8 cellular contexts compared by ENCODE assay signal in the genomic region with DNA sequence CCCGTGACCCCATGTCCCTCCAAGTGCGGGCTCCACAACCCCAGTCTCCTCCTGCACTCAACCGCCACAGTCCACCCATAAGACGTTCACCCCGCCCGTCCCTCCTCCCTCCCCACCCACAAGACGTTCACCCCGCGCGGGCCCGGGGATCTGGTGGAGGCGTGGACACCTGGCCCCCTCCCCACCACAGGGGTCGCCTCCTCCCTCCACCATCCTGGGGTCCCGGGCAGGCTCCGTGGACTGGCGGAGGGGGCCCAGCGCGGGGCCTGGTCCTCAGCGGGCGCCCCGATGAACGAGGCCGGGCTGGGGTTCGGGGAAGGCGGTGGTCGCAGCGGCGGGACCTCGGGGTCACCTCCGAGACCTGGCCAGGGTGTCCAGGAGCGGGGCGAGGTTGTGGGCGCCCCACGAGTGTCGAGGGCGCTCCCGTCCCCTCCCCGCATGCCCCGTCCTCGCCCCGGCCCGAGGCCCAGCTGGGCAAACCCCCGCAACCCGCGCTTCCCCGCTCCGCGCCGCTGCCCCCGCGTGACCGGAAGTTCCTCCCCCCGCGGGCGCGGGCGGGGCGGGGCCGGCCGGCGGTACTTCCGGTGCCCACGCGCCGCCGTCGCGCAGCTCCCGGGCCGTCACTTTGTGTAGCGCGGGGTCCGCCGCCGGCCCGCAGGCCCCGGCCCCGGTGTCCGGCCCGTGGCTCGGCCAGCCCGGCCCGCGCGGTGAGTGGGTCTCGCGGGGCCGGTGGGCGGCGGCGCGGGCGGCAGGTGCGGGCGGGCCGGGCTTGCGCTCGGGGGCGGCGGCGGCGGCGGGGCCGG.
A peak's percentile ranks its signal among the peaks of the same experiment; 100 is the strongest.
DNase-seq lines count a peak whose midpoint lies in the region; ATAC-seq lines count a peak whose summit lies in the region.

A gene (plus strand): TSS at position 578 of the 803 bp plus-strand sequence. CDS start 5,092 bp downstream, outside the sequence.

- peak within 1 kb of the TSS; percentile 43 for H3K27ac ChIP-seq in epithelial cell of prostate
- H3K27ac ChIP-seq in mucosa of rectum (ENCODE audit: low read depth in 2 of 2, low read length in 2 of 2) = peak within 1 kb of the TSS; percentile 38 to 58

- H3K9ac ChIP-seq in mucosa of rectum (ENCODE audit: low read depth in 1 of 2, low read length in 2 of 2) = peak within 1 kb of the TSS; percentile 54 to 85

- no peaks in the 10 kb centered on the region for H3K9me3 ChIP-seq in mucosa of rectum (ENCODE audit: control insufficient read depth in 2 of 2, low read length in 2 of 2)

- H3K36me3 ChIP-seq in mucosa of rectum (ENCODE audit: control insufficient read depth in 2 of 2, insufficient read depth in 2 of 2, low read length in 2 of 2) = peaks cover 6 to 12% of the 10 kb centered on the region in 2 donors

- H3K4me1 ChIP-seq in mucosa of rectum (ENCODE audit: control insufficient read depth in 2 of 2, insufficient read depth in 2 of 2, low read length in 2 of 2) = peaks cover 5 to 12% of the 10 kb centered on the region in 2 donors

- peak within 1 kb of the TSS; percentile 72 to 87 for H3K4me3 ChIP-seq in mucosa of rectum (ENCODE audit: low read length in 2 of 2)

- H3K27me3 ChIP-seq in mucosa of rectum (ENCODE audit: control insufficient read depth in 2 of 2, insufficient read depth in 2 of 2, low read length in 2 of 2) = no peaks in the 10 kb centered on the region

- peak; percentile 71 for ATAC-seq in HG02610 (IDR thresholded peaks at IDR 0.05; ENCODE audit: unreplicated experiment)

- DNase-seq in NCI-H1105 treated with DMSO at 0.1 percent for 48 hours (lab: John Stamatoyannopoulos, UW) (peak; percentile 16), NCI-H1105 (lab: John Stamatoyannopoulos, UW) (no peak), NCI-H345 (lab: John Stamatoyannopoulos, UW) (peak; percentile 54), epithelial cell of prostate (ENCODE audit: low read depth, low spot score) (no peak)
- DNase-seq in activated CD8-positive, alpha-beta memory T cell treated with anti-CD3 and anti-CD28 coated beads, Interleukin-2, amount 50 U/mL, for 4 hours = peak; percentile 66
- DNase-seq in stimulated activated CD8-positive, alpha-beta memory T cell treated with anti-CD3 and anti-CD28 coated beads, Interleukin-4, amount 100 ng/mL, for 48 hours = peak; percentile 72

Comparison
In these comparisons a context has a peak if more than half of its experiments do, and no peak if none do; other contexts are left out.
1. DNase-seq: peak in NCI-H1105 treated with DMSO at 0.1 percent for 48 hours (single experiment), NCI-H345 (single experiment), activated CD8-positive, alpha-beta memory T cell treated with anti-CD3 and anti-CD28 coated beads, Interleukin-2, amount 50 U/mL, for 4 hours (single experiment) and stimulated activated CD8-positive, alpha-beta memory T cell treated with anti-CD3 and anti-CD28 coated beads, Interleukin-4, amount 100 ng/mL, for 48 hours (single experiment); none in NCI-H1105 (single experiment) and epithelial cell of prostate (single experiment).